1 cellular context compared by ENCODE assay signal in the genomic region with DNA sequence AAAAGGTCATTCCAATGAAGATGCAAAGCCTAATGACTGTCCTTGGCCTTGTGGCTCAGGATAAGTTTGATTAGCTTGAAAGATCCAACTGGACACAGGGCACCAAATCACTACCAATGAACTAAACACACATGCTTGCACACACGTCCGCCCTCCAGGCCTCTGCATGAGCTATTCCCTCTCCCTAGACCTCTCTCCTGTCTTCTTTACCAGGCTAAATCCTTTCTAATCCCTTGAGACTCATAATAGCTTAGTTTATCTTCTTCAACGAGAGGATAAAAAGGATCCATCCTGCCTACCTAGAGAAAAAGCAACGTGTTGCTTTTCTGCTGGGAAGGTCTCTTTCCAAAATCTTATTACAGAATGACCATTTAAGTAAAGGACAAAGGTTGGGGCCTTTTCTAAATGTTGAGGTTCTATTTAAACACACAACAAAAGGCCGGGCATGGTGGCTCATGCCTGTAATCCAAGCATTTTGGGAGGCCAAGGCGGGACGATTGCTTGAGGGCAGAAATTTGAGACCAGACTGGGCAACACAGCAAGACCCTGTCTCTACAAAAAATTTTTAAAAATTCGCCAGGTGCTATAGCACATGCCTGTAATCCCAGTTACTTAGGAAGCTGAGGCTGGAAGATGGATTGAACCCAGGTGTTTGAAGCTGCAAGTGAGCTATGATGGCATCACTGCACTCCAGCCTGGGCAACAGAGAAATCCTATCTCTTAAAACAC.
TF ChIP-seq lines count a peak whose summit lies in the region.

No MANE protein-coding gene starts in this region.

TF ChIP-seq in IMR-90, 13 proteins besides CTCF, POLR2A, EP300 and RAD21:
- no peak for TF ChIP-seq USF2 (IDR thresholded peaks at IDR 0.05; ENCODE audit: low read depth, low read length)
- TF ChIP-seq RFX5 (IDR thresholded peaks at IDR 0.05; ENCODE audit: low read depth, low read length): no peak
- TF ChIP-seq SMC3 (IDR thresholded peaks at IDR 0.05; ENCODE audit: low read depth, low read length): no peak
- TF ChIP-seq NFE2L2 (IDR thresholded peaks at IDR 0.05; ENCODE audit: low read depth, low read length): no peak
- TF ChIP-seq ELK1 (IDR thresholded peaks at IDR 0.05; ENCODE audit: borderline replicate concordance, low read depth, low read length): no peak
- TF ChIP-seq MAFK (IDR thresholded peaks at IDR 0.05; ENCODE audit: low read depth, low read length): no peak
- TF ChIP-seq MXI1 (IDR thresholded peaks at IDR 0.05; ENCODE audit: borderline replicate concordance, low read depth, low read length): no peak
- TF ChIP-seq CEBPB (IDR thresholded peaks at IDR 0.05; ENCODE audit: low read depth, low read length): no peak
- TF ChIP-seq CHD1 (IDR thresholded peaks at IDR 0.05; ENCODE audit: low read depth, low read length): no peak
- no peak for TF ChIP-seq FOS (IDR thresholded peaks at IDR 0.05; ENCODE audit: low read depth, low read length)
- no peak for TF ChIP-seq RCOR1 (IDR thresholded peaks at IDR 0.05; ENCODE audit: insufficient replicate concordance, low read length)
- no peak for TF ChIP-seq BHLHE40 (IDR thresholded peaks at IDR 0.05; ENCODE audit: low read depth, low read length)
- TF ChIP-seq MAZ (IDR thresholded peaks at IDR 0.05; ENCODE audit: borderline replicate concordance, low read depth, low read length): no peak
TF ChIP-seq in IMR-90: peak in this region for 0.
